8 cellular contexts compared by ENCODE assay signal in genomic region chr1:180168786-180169640, GRCh38. TPM values are rescaled to one million over a fixed set of nuclear protein-coding genes. Genes with fewer than 3 reads are reported as not detected.
DNase-seq lines count a peak whose midpoint lies in the region; ATAC-seq lines count a peak whose summit lies in the region.

No MANE protein-coding gene starts in this region.

- peak; percentile 80 for ATAC-seq in GM18909 (IDR thresholded peaks at IDR 0.05; ENCODE audit: poor library complexity, unreplicated experiment)
- peak; percentile 76 for ATAC-seq in effector memory CD8-positive, alpha-beta T cell (replicated peaks)
- ATAC-seq in naive thymus-derived CD8-positive, alpha-beta T cell, result peak; percentile 76 to 85
- no peak for ATAC-seq in GM21717 (IDR thresholded peaks at IDR 0.05; ENCODE audit: unreplicated experiment)

- POLR2A ChIA-PET in naive thymus-derived CD8-positive, alpha-beta T cell (lab: Charles Lee), result no interaction called here

- H3K4me1 Mint-ChIP-seq in effector memory CD8-positive, alpha-beta T cell (ENCODE audit: low read depth in 2 of 2), result peaks cover 3 to 7% of the 10 kb centered on the region in 2 donors
- H3K4me1 Mint-ChIP-seq in naive thymus-derived CD8-positive, alpha-beta T cell, result peaks cover 0 to 10% (median 8%) of the 10 kb centered on the region in 4 donors

- H3K4me3 Mint-ChIP-seq in effector memory CD8-positive, alpha-beta T cell, result no peak overlapping the region
- H3K4me3 Mint-ChIP-seq in naive thymus-derived CD8-positive, alpha-beta T cell, result no peak overlapping the region

- peak overlapping the region in 1 of 2 donors; percentile 87 for H3K27ac Mint-ChIP-seq in effector memory CD8-positive, alpha-beta T cell
- H3K27ac Mint-ChIP-seq in naive thymus-derived CD8-positive, alpha-beta T cell, result peak overlapping the region in 3 of 10 donors; percentile 8 to 86 (median 71)

- H3K9me3 Mint-ChIP-seq in effector memory CD8-positive, alpha-beta T cell, result no peaks in the 10 kb centered on the region
- H3K9me3 Mint-ChIP-seq in naive thymus-derived CD8-positive, alpha-beta T cell, result no peaks in the 10 kb centered on the region

- peaks cover 7% of the 10 kb centered on the region for H3K36me3 Mint-ChIP-seq in effector memory CD8-positive, alpha-beta T cell (ENCODE audit: insufficient read depth)
- peaks cover 0 to 5% (median 0%) of the 10 kb centered on the region in 3 donors for H3K36me3 Mint-ChIP-seq in naive thymus-derived CD8-positive, alpha-beta T cell

- DNase-seq in CMK (ENCODE audit: low read depth), result peak; percentile 42
- peak; percentile 72 for DNase-seq in HuH-7 (ENCODE audit: low spot score)
- peak; percentile 32 for DNase-seq in SKM-1 (lab: John Stamatoyannopoulos, UW; ENCODE audit: unreplicated experiment)
- no peak for DNase-seq in effector memory CD8-positive, alpha-beta T cell
- peak in 5 of 10 donors; percentile 14 to 33 (median 21) for DNase-seq in naive thymus-derived CD8-positive, alpha-beta T cell
- no peak for DNase-seq in occipital lobe (lab: John Stamatoyannopoulos, UW)

- no peaks in the 10 kb centered on the region for H3K27me3 Mint-ChIP-seq in effector memory CD8-positive, alpha-beta T cell
- H3K27me3 Mint-ChIP-seq in naive thymus-derived CD8-positive, alpha-beta T cell, result no peaks in the 10 kb centered on the region

RNA-seq across cellular contexts. Expression of gene QSOX1, which starts 14.3 kb away (rescaled TPM):
- total RNA-seq in naive thymus-derived CD8-positive, alpha-beta T cell, result 10 to 100 TPM; 19.9 to 23.1 TPM
- polyA plus RNA-seq in naive thymus-derived CD8-positive, alpha-beta T cell, result 10 to 100 TPM in 1 of 3 donors, 1 to 10 TPM in 2; 8.1 to 11.4 (median 9.8) TPM
- total RNA-seq in occipital lobe, result 20.0 TPM

Comparison
In these comparisons a context has a peak if more than half of its experiments do, and no peak if none do; other contexts are left out.
1. DNase-seq: peak in CMK (single experiment), HuH-7 (single experiment) and SKM-1 (single experiment); none in effector memory CD8-positive, alpha-beta T cell (0 of 3) and occipital lobe (single experiment).